ENCODE assay signal across 1 cellular context in genomic region chr10:98446656-98447221, GRCh38.
TF ChIP-seq lines count a peak whose summit lies in the region.

Gene HPS1 (minus strand): TSS chr10:98446935. CDS start chr10:98443240, 3,695 bp downstream.

TF ChIP-seq in HepG2, 621 proteins besides CTCF, POLR2A, EP300 and RAD21 (continued from another document and continues in another):
- peak; percentile 82 for TF ChIP-seq ZNF142 (CRISPR knock-in tag; IDR thresholded peaks at IDR 0.05)
- no peak for TF ChIP-seq PHB2 (IDR thresholded peaks at IDR 0.05; ENCODE audit: partially characterized antibody)
- no peak for TF ChIP-seq ZNF660 (CRISPR knock-in tag; IDR thresholded peaks at IDR 0.05; ENCODE audit: borderline replicate concordance, low read depth)
- TF ChIP-seq ZFYVE20 (CRISPR knock-in tag; IDR thresholded peaks at IDR 0.05; ENCODE audit: borderline replicate concordance, low read depth), result no peak
- no peak for TF ChIP-seq TBX3 (IDR thresholded peaks at IDR 0.05; ENCODE audit: borderline replicate concordance)
- TF ChIP-seq STAT5B (CRISPR knock-in tag; IDR thresholded peaks at IDR 0.05), result no peak
- 0 out of 2 replicates have a peak, but pooled peaks have one; percentile 57 for TF ChIP-seq KLF12 (CRISPR knock-in tag; IDR thresholded peaks at IDR 0.05; ENCODE audit: borderline replicate concordance)
- no peak for TF ChIP-seq ZIK1 (CRISPR knock-in tag; IDR thresholded peaks at IDR 0.05; ENCODE audit: borderline replicate concordance, low read depth)
- no peak for TF ChIP-seq ONECUT2 (CRISPR knock-in tag; IDR thresholded peaks at IDR 0.05)
- peak; percentile 52; the same call in 1 of the 2 replicates for TF ChIP-seq ZNF430 (CRISPR knock-in tag; IDR thresholded peaks at IDR 0.05)
- TF ChIP-seq SAFB2 (CRISPR knock-in tag; IDR thresholded peaks at IDR 0.05; ENCODE audit: borderline replicate concordance, low read depth), result 0 out of 2 replicates have a peak, but pooled peaks have one; percentile 32
- TF ChIP-seq ZNF367 (CRISPR knock-in tag; IDR thresholded peaks at IDR 0.05; ENCODE audit: borderline replicate concordance), result 0 out of 2 replicates have a peak, but pooled peaks have one; percentile 39
- no peak for TF ChIP-seq MYPOP (CRISPR knock-in tag; IDR thresholded peaks at IDR 0.05)
- no peak for TF ChIP-seq ZXDC (CRISPR knock-in tag; IDR thresholded peaks at IDR 0.05)
- no peak for TF ChIP-seq TRIM24 (CRISPR knock-in tag; IDR thresholded peaks at IDR 0.05)
- peak; percentile 95 for TF ChIP-seq RBFOX2 (IDR thresholded peaks at IDR 0.05; ENCODE audit: low read depth, low read length)
- no peak for TF ChIP-seq LCORL (IDR thresholded peaks at IDR 0.05)
- TF ChIP-seq LCORL (CRISPR knock-in tag; IDR thresholded peaks at IDR 0.05), result no peak
- no peak for TF ChIP-seq ZSCAN9 (CRISPR knock-in tag; IDR thresholded peaks at IDR 0.05; ENCODE audit: borderline replicate concordance)
- no peak for TF ChIP-seq NONO (IDR thresholded peaks at IDR 0.05)
- TF ChIP-seq NONO (CRISPR knock-in tag; conservative IDR thresholded peaks at IDR 0.05), result peak; percentile 68; the same call in 1 of the 2 replicates
- TF ChIP-seq ZNF639 (CRISPR knock-in tag; conservative IDR thresholded peaks at IDR 0.05), result no peak
- TF ChIP-seq FOSL1 (CRISPR knock-in tag; IDR thresholded peaks at IDR 0.05; ENCODE audit: borderline replicate concordance), result no peak
- no peak for TF ChIP-seq ZNF318 (CRISPR knock-in tag; IDR thresholded peaks at IDR 0.05)
- TF ChIP-seq KMT2B (CRISPR knock-in tag; IDR thresholded peaks at IDR 0.05), result no peak
- TF ChIP-seq ZNF441 (CRISPR knock-in tag; IDR thresholded peaks at IDR 0.05; ENCODE audit: borderline replicate concordance), result no peak
- peak; percentile 66 for TF ChIP-seq ZNF800 (CRISPR knock-in tag; IDR thresholded peaks at IDR 0.05)
- TF ChIP-seq BRF2 (CRISPR knock-in tag; IDR thresholded peaks at IDR 0.05), result no peak
- TF ChIP-seq ZNF10 (CRISPR knock-in tag; IDR thresholded peaks at IDR 0.05; ENCODE audit: borderline replicate concordance, low read depth), result no peak
- TF ChIP-seq CREB1 (IDR thresholded peaks at IDR 0.05), result peak; percentile 11; the same call in 1 of the 2 replicates
- no peak for TF ChIP-seq CREB1 (CRISPR knock-in tag; IDR thresholded peaks at IDR 0.05)
